In the genomic region with DNA sequence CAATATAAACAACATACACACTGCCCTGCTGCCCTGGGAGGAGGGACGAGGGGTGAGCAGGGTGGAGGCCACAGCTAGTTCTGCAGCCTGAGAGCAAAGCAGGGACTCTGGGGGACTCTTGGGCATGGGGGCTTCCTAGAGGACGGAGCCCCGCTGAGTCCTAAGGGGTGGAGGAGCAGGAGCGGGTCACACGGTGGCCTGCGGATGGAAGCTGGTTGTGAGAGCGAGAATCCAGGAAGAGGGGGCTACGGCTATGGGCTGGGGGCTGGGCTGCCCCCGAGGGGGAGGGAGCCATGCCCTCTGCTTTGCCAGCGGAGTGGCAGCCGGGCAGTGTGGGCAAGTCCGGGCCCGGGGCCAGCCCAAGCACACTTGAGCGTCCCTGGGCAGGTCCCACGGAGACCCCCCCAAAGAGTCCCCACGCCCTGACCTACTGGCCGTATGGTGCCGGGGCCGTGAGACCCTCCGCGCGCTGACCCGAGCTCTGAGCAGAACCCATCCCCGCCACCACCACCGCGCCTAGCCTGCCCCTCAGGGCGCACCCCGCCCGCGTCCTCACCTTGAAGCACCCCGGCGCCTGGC, we compare ENCODE assay signal across 13 cellular contexts. TPM values are rescaled to one million over a fixed set of nuclear protein-coding genes. Genes with fewer than 3 reads are reported as not detected.
A peak's percentile ranks its signal among the peaks of the same experiment; 100 is the strongest.
DNase-seq lines count a peak whose midpoint lies in the region; ATAC-seq and TF ChIP-seq lines count a peak whose summit lies in the region.
"Had no signal": no experiment of that assay in that cellular context is flagged by ENCODE, and none has a peak within 500 bp of the region (broad histone marks: within the 10 kb centered on the region; RNA-seq: fewer than 3 reads in every experiment).

No MANE protein-coding gene starts in this region.

- H3K36me3 ChIP-seq in MG63 (no peaks in the 10 kb centered on the region), endodermal cell (ENCODE audit: control insufficient read depth, insufficient read depth, low read length) (no peaks in the 10 kb centered on the region), suprapubic skin (no peaks in the 10 kb centered on the region)

- no peak for TF ChIP-seq POLR2A in suprapubic skin (IDR thresholded peaks at IDR 0.05)
- TF ChIP-seq POLR2A in GM18505 (IDR thresholded peaks at IDR 0.05; ENCODE audit: borderline replicate concordance, extremely low read depth, insufficient read depth, insufficient read length) = no peak

- H3K4me3 ChIP-seq in MG63 (peak overlapping the region; percentile 55), endodermal cell (ENCODE audit: low read length) (no peak overlapping the region), suprapubic skin (peak overlapping the region; percentile 54)

- H3K9me3 Mint-ChIP-seq in endodermal cell (no peaks in the 10 kb centered on the region), mesothelial cell of epicardium (no peaks in the 10 kb centered on the region)
- H3K9me3 Mint-ChIP-seq: activated naive CD4-positive, alpha-beta T cell treated with anti-CD3 and anti-CD28 coated beads, Interleukin-2, amount 10 ng/mL, durations not matched to agents 7 days and 5 days had no signal

- H3K9ac ChIP-seq in endodermal cell (ENCODE audit: extremely low read depth, low read length, poor library complexity, severe bottlenecking) = no peak overlapping the region

- WGBS in endodermal cell (ENCODE audit: insufficient coverage in 1 of 2, insufficient read length in 1 of 2), 2 experiments = 39 to 44% methylated on average over 8 to 32 of the region's 32 CpGs
- WGBS in suprapubic skin = 27% methylated on average over 12 of the region's 32 CpGs

- H3K4me1 ChIP-seq in endodermal cell (ENCODE audit: control insufficient read depth, insufficient read depth, low read length) = peaks cover 4% of the 10 kb centered on the region
- H3K4me1 ChIP-seq in suprapubic skin = peaks cover 40% of the 10 kb centered on the region

- DNase-seq in MG63 = no peak
- DNase-seq in endodermal cell = no peak
- DNase-seq in mesothelial cell of epicardium (ENCODE audit: low spot score in 2 of 2, unreplicated experiment in 2 of 2) = no peak
- DNase-seq in suprapubic skin (ENCODE audit: low spot score in 2 of 2) = no peak
- DNase-seq in LoVo (ENCODE audit: low spot score) = no peak
- DNase-seq in DMS53 (lab: John Stamatoyannopoulos, UW) = no peak
- DNase-seq in NCI-H2171 (lab: John Stamatoyannopoulos, UW) = no peak
- DNase-seq: activated CD4-positive, CD25-positive, alpha-beta regulatory T cell treated with anti-CD3 and anti-CD28 coated beads, Interleukin-2, amount 50 U/mL, for 72 hours; activated naive CD4-positive, alpha-beta T cell treated with anti-CD3 and anti-CD28 coated beads, Interleukin-2, amount 10 ng/mL, durations not matched to agents 7 days and 5 days; NCI-H2029; RPMI8226 had no signal

- no peaks in the 10 kb centered on the region for H3K36me3 Mint-ChIP-seq in endodermal cell (ENCODE audit: low read depth)
- no peaks in the 10 kb centered on the region for H3K36me3 Mint-ChIP-seq in mesothelial cell of epicardium
- H3K36me3 Mint-ChIP-seq: activated naive CD4-positive, alpha-beta T cell treated with anti-CD3 and anti-CD28 coated beads, Interleukin-2, amount 10 ng/mL, durations not matched to agents 7 days and 5 days had no signal

- no peak for TF ChIP-seq CTCF in endodermal cell (conservative IDR thresholded peaks at IDR 0.05)
- TF ChIP-seq CTCF in mesothelial cell of epicardium (IDR thresholded peaks at IDR 0.05; ENCODE audit: unreplicated experiment) = no peak
- no peak for TF ChIP-seq CTCF in suprapubic skin (IDR thresholded peaks at IDR 0.05)

- H3K27me3 ChIP-seq in MG63 (no peaks in the 10 kb centered on the region), endodermal cell (ENCODE audit: control insufficient read depth, insufficient read depth, low read length, poor library complexity, severe bottlenecking) (peaks cover 22% of the 10 kb centered on the region), suprapubic skin (peaks cover 27% of the 10 kb centered on the region)

- no peak for TF ChIP-seq EP300 in suprapubic skin (IDR thresholded peaks at IDR 0.05)

- H3K4me1 Mint-ChIP-seq in endodermal cell = peaks cover 4% of the 10 kb centered on the region
- H3K4me1 Mint-ChIP-seq in mesothelial cell of epicardium = peaks cover 48% of the 10 kb centered on the region

- H3K9me3 ChIP-seq in MG63 = no peaks in the 10 kb centered on the region
- H3K9me3 ChIP-seq in endodermal cell (ENCODE audit: control insufficient read depth, low read length) = no peaks in the 10 kb centered on the region
- H3K9me3 ChIP-seq in suprapubic skin = no peaks in the 10 kb centered on the region

- H3K27ac ChIP-seq in endodermal cell (ENCODE audit: low read depth, low read length) (no peak overlapping the region), suprapubic skin (peak overlapping the region; percentile 85)
- H3K27ac ChIP-seq: epithelial cell of prostate had no signal

- H3K4me3 Mint-ChIP-seq in endodermal cell (peak overlapping the region; percentile 47), mesothelial cell of epicardium (peak overlapping the region; percentile 73)
- H3K4me3 Mint-ChIP-seq: activated naive CD4-positive, alpha-beta T cell treated with anti-CD3 and anti-CD28 coated beads, Interleukin-2, amount 10 ng/mL, durations not matched to agents 7 days and 5 days had no signal

- H3K27me3 Mint-ChIP-seq in endodermal cell (ENCODE audit: insufficient read depth) (peaks cover 70% of the 10 kb centered on the region), mesothelial cell of epicardium (ENCODE audit: low read depth) (peaks cover 52% of the 10 kb centered on the region)

- H3K27ac Mint-ChIP-seq in endodermal cell = no peak overlapping the region
- H3K27ac Mint-ChIP-seq in mesothelial cell of epicardium = peak overlapping the region; percentile 83
- H3K27ac Mint-ChIP-seq: activated naive CD4-positive, alpha-beta T cell treated with anti-CD3 and anti-CD28 coated beads, Interleukin-2, amount 10 ng/mL, durations not matched to agents 7 days and 5 days had no signal

- no peak for ATAC-seq in GM18505 (IDR thresholded peaks at IDR 0.05; ENCODE audit: unreplicated experiment)

RNA-seq across cellular contexts. Expression of a gene that starts 0.4 kb away (rescaled TPM):
- total RNA-seq in MG63 (2014; rRNA removed; shearing (Covaris generic); ENCODE audit: low replicate concordance) = 4.9 and 7.3 TPM in 2 replicates
- total RNA-seq in endodermal cell = 1 to 10 TPM; 3.0 to 3.3 TPM
- polyA plus RNA-seq in endodermal cell (2013, experiment 1 of 2) = 7.7 TPM
- 6.9 TPM for polyA plus RNA-seq in endodermal cell (2013, experiment 2 of 2)
- total RNA-seq in mesothelial cell of epicardium = 83.0 to 91.1 TPM (median 87.4 TPM) in 3 replicates
- total RNA-seq in suprapubic skin = 10 to 100 TPM in 3 of 4 donors, 1 to 10 TPM in 1; 6.3 to 24.3 (median 13.4) TPM

RNA-seq across cellular contexts. Expression of a gene that starts 18.2 kb away (rescaled TPM):
- total RNA-seq in MG63 (2014; rRNA removed; shearing (Covaris generic); ENCODE audit: low replicate concordance) = not detected in 2 replicates
- total RNA-seq in endodermal cell = not detected
- not detected for polyA plus RNA-seq in endodermal cell (2013, experiment 1 of 2)
- polyA plus RNA-seq in endodermal cell (2013, experiment 2 of 2) = not detected
- total RNA-seq in mesothelial cell of epicardium = not detected in 3 replicates
- total RNA-seq in suprapubic skin = not detected

RNA-seq across cellular contexts. Expression of a gene that starts 31.0 kb away (rescaled TPM):
- total RNA-seq in MG63 (2014; rRNA removed; shearing (Covaris generic); ENCODE audit: low replicate concordance) = not detected in 2 replicates
- total RNA-seq in endodermal cell (not detected), mesothelial cell of epicardium (0.04 TPM in 1 of 3 replicates, not detected in the others), suprapubic skin (1 to 10 TPM in 2 of 4 donors, under 1 TPM in 2; 0.60 to 3.5 (median 1.1) TPM)
- not detected for polyA plus RNA-seq in endodermal cell (2013, experiment 1 of 2)
- polyA plus RNA-seq in endodermal cell (2013, experiment 2 of 2) = not detected

RNA-seq across cellular contexts. Expression of a gene that starts 51.0 kb away (rescaled TPM):
- 0.03 TPM in 1 of 2 replicates, not detected in the other for total RNA-seq in MG63 (2014; rRNA removed; shearing (Covaris generic); ENCODE audit: low replicate concordance)
- total RNA-seq in endodermal cell = 1 to 10 TPM; 1.1 to 1.4 TPM
- 1.5 TPM for polyA plus RNA-seq in endodermal cell (2013, experiment 1 of 2)
- polyA plus RNA-seq in endodermal cell (2013, experiment 2 of 2) = 1.1 TPM
- total RNA-seq in mesothelial cell of epicardium = 11.5 to 13.0 TPM (median 12.0 TPM) in 3 replicates
- 1 to 10 TPM; 1.9 to 8.7 (median 4.4) TPM for total RNA-seq in suprapubic skin
